In the genomic region with DNA sequence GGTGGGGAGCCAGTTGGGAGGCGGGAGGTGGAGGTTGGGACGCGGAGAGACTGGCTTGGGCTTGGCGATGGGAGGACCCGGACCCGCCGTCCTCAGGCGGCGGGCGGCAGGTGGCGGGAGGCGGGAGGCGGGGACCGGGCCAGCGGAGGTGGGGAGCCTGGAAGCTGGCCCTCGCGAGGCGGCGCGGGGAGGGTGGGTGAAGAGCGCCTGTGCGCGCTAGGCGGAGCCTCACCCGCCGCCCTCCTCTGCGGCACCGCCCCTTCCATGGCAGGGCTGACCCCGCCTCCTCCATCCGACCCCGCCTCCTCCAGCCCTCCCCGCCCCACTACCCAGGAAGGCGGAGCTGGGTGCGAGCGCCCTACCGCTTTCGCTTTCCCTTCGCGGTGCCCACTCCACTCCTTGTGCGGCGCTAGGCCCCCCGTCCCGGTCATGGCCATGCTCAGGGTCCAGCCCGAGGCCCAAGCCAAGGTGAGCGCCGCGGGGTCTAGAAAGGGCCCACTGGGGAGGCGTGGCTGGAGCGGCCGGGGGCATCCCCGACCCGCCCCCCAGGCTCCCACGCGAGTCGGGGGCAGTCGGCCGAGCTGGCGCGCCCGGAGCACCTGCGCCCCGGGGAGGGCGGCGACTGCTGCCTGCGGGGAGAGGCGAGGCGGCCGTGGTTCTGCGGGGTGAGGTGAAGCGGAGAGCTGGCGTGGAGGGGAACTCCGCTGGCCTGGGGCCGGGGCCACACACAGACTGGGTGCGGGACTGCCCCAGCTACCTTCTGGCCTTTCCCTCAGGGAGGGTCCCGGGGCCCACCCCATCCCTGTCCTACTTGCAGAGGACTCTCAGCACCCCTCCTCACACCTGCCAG, we compare ENCODE assay signal across 8 cellular contexts. TPM values are rescaled to one million over a fixed set of nuclear protein-coding genes. Genes with fewer than 3 reads are reported as not detected.
DNase-seq lines count a peak whose midpoint lies in the region; ATAC-seq and TF ChIP-seq lines count a peak whose summit lies in the region.

PSME1 (plus strand) TSS at position 361 of the 850 bp plus-strand sequence; CDS start at position 430, 69 bp downstream.

- H3K9ac ChIP-seq in KMS-11 = peak within 1 kb of the TSS; percentile 79

- H3K4me2 ChIP-seq in KMS-11 = peak within 1 kb of the TSS; percentile 68

- peaks cover 7% of the 10 kb centered on the region; the same call in 1 of the 2 replicates for H3K79me2 ChIP-seq in KMS-11 (ENCODE audit: insufficient read depth, low read depth)

- peak within 1 kb of the TSS; percentile 39; the same call in 1 of the 2 replicates for H3K27ac ChIP-seq in KMS-11
- H3K27ac ChIP-seq in Panc1 (ENCODE audit: low read length) = peak within 1 kb of the TSS; percentile 81
- H3K27ac ChIP-seq in esophagus squamous epithelium = peak within 1 kb of the TSS; percentile 95 to 98 (median 96)

- ATAC-seq in GM21723 (IDR thresholded peaks at IDR 0.05; ENCODE audit: unreplicated experiment) = peak; percentile 76
- peak; percentile 93 for ATAC-seq in Panc1
- peak; percentile 94 to 97 for ATAC-seq in activated T-cell treated with anti-CD3 and anti-CD28 coated beads, Interleukin-2, amount 50 U/mL, for 72 hours (replicated peaks in 1 of 2)
- ATAC-seq in naive B cell (ENCODE audit: low read depth in 2 of 2) = peak; percentile 84 to 89
- peak; percentile 97 for ATAC-seq in stimulated activated memory B cell treated with anti-CD40 and anti-IgM and Interleukin-4, amounts not matched to agents 10 μg/mL and 1 μg/mL and 100 μg/mL, for 72 hours

- peak in 2 of 4 donors; percentile 33 to 71 for TF ChIP-seq POLR2A in esophagus squamous epithelium (IDR thresholded peaks at IDR 0.05)

- peak within 1 kb of the TSS; percentile 92 to 95 for H3K4me3 Mint-ChIP-seq in activated T-cell treated with anti-CD3 and anti-CD28 coated beads, Interleukin-2, amount 50 U/mL, for 72 hours
- H3K4me3 Mint-ChIP-seq in naive B cell = peak within 1 kb of the TSS; percentile 87 to 99 (median 94)
- H3K4me3 Mint-ChIP-seq in stimulated activated memory B cell treated with anti-CD40 and anti-IgM and Interleukin-4, amounts not matched to agents 10 μg/mL and 1 μg/mL and 100 μg/mL, for 72 hours = peak within 1 kb of the TSS; percentile 86

- peak within 1 kb of the TSS; percentile 91 for H3K27ac Mint-ChIP-seq in activated T-cell treated with anti-CD3 and anti-CD28 coated beads, Interleukin-2, amount 50 U/mL, for 72 hours
- peak within 1 kb of the TSS; percentile 96 to 98 (median 98) for H3K27ac Mint-ChIP-seq in naive B cell
- H3K27ac Mint-ChIP-seq in stimulated activated memory B cell treated with anti-CD40 and anti-IgM and Interleukin-4, amounts not matched to agents 10 μg/mL and 1 μg/mL and 100 μg/mL, for 72 hours = peak within 1 kb of the TSS; percentile 82

- H3K9me3 ChIP-seq in Panc1 (ENCODE audit: control insufficient read depth, insufficient read depth, low read depth, low read length) (no peaks in the 10 kb centered on the region), esophagus squamous epithelium (no peaks in the 10 kb centered on the region)

- 0% methylated on average over 14 to 15 of the region's 75 CpGs for WGBS in esophagus squamous epithelium, 2 donors

- peak within 1 kb of the TSS; percentile 90; the same call in 1 of the 2 replicates for H2AFZ ChIP-seq in KMS-11 (ENCODE audit: low read depth)

- H3K36me3 Mint-ChIP-seq in activated T-cell treated with anti-CD3 and anti-CD28 coated beads, Interleukin-2, amount 50 U/mL, for 72 hours (ENCODE audit: insufficient read depth in 2 of 2) = peaks cover 11 to 21% of the 10 kb centered on the region in 2 donors
- H3K36me3 Mint-ChIP-seq in naive B cell = peaks cover 0 to 9% of the 10 kb centered on the region in 2 donors
- H3K36me3 Mint-ChIP-seq in stimulated activated memory B cell treated with anti-CD40 and anti-IgM and Interleukin-4, amounts not matched to agents 10 μg/mL and 1 μg/mL and 100 μg/mL, for 72 hours = peaks cover 25% of the 10 kb centered on the region

- H3K4me1 Mint-ChIP-seq in activated T-cell treated with anti-CD3 and anti-CD28 coated beads, Interleukin-2, amount 50 U/mL, for 72 hours (ENCODE audit: low read depth) = peaks cover 61% of the 10 kb centered on the region
- peaks cover 47 to 60% (median 52%) of the 10 kb centered on the region in 3 donors for H3K4me1 Mint-ChIP-seq in naive B cell
- H3K4me1 Mint-ChIP-seq in stimulated activated memory B cell treated with anti-CD40 and anti-IgM and Interleukin-4, amounts not matched to agents 10 μg/mL and 1 μg/mL and 100 μg/mL, for 72 hours = peaks cover 62% of the 10 kb centered on the region

- no peaks in the 10 kb centered on the region for H3K9me3 Mint-ChIP-seq in activated T-cell treated with anti-CD3 and anti-CD28 coated beads, Interleukin-2, amount 50 U/mL, for 72 hours
- H3K9me3 Mint-ChIP-seq in naive B cell = no peaks in the 10 kb centered on the region
- H3K9me3 Mint-ChIP-seq in stimulated activated memory B cell treated with anti-CD40 and anti-IgM and Interleukin-4, amounts not matched to agents 10 μg/mL and 1 μg/mL and 100 μg/mL, for 72 hours = no peaks in the 10 kb centered on the region

- H3K4me1 ChIP-seq in KMS-11 (ENCODE audit: low read depth, poor library complexity, severe bottlenecking) (peaks cover 15% of the 10 kb centered on the region), Panc1 (ENCODE audit: control insufficient read depth, insufficient read depth, low read length) (peaks cover 30% of the 10 kb centered on the region), esophagus squamous epithelium (peaks cover 31 to 73% (median 41%) of the 10 kb centered on the region in 3 donors)

- CTCF ChIA-PET in Panc1 (lab: Charles Lee) = interaction anchor here (0.7 to 0.9 kb wide), 3 partner anchors 21 to 39 kb away, joined by 3 to 4 read pairs (median 3); partner anchors contain the start of genes DCAF11, IRF9 and NRL

- DNase-seq in DMS53 (lab: John Stamatoyannopoulos, UW) (peak; percentile 95), Panc1 (ENCODE audit: low read depth, low spot score) (no peak), esophagus squamous epithelium (lab: John Stamatoyannopoulos, UW) (peak; percentile 57), naive B cell (peak; percentile 92)
- peak; percentile 95 to 97 for DNase-seq in activated T-cell treated with anti-CD3 and anti-CD28 coated beads, Interleukin-2, amount 50 U/mL, for 72 hours

- H3K36me3 ChIP-seq in KMS-11 (ENCODE audit: insufficient read depth) (no peaks in the 10 kb centered on the region), Panc1 (ENCODE audit: control insufficient read depth, insufficient read depth, low read length) (no peaks in the 10 kb centered on the region; the same call in 1 of the 2 replicates), esophagus squamous epithelium (peaks cover 17 to 27% (median 17%) of the 10 kb centered on the region in 3 donors)

- no peaks in the 10 kb centered on the region for H4K20me1 ChIP-seq in KMS-11 (ENCODE audit: insufficient read depth)

- no TSS peak for BruUV-seq in Panc1 (replicated peaks; lab: Mats Ljungman, UMichigan)

- TF ChIP-seq CTCF in KMS-11 (conservative IDR thresholded peaks at IDR 0.05; ENCODE audit: low read depth, low read length) (no peak), Panc1 (IDR thresholded peaks at IDR 0.05) (no peak), esophagus squamous epithelium (IDR thresholded peaks at IDR 0.05) (peak in 2 of 6 experiments; percentile 16 to 18)

- in situ Hi-C loops in Panc1 (cut with HindIII; ENCODE audit: low pct_unique_long_range_greater_than_20kb, low sequenced_read_pairs) = no loop called here

- POLR2A ChIA-PET in Panc1 (lab: Charles Lee) = interaction anchor here (0.6 to 0.7 kb wide), 6 partner anchors 15 to 129 kb away, joined by 3 to 24 read pairs (median 4); partner anchors contain the start of genes DCAF11 and NRL

- H3K4me3 ChIP-seq in KMS-11 (IDR thresholded peaks at IDR 0.05; ENCODE audit: insufficient read depth, low read depth, low read length) (no peak within 1 kb of the TSS), Panc1 (ENCODE audit: low read depth in 2 of 2, low read length in 2 of 2) (peak within 1 kb of the TSS; percentile 68 to 81), esophagus squamous epithelium (peak within 1 kb of the TSS; percentile 77 to 100 (median 88))

- no peaks in the 10 kb centered on the region for H3K27me3 Mint-ChIP-seq in activated T-cell treated with anti-CD3 and anti-CD28 coated beads, Interleukin-2, amount 50 U/mL, for 72 hours (ENCODE audit: low read depth)
- H3K27me3 Mint-ChIP-seq in naive B cell = no peaks in the 10 kb centered on the region
- no peaks in the 10 kb centered on the region for H3K27me3 Mint-ChIP-seq in stimulated activated memory B cell treated with anti-CD40 and anti-IgM and Interleukin-4, amounts not matched to agents 10 μg/mL and 1 μg/mL and 100 μg/mL, for 72 hours

- no peaks in the 10 kb centered on the region for H3K27me3 ChIP-seq in KMS-11 (ENCODE audit: insufficient read depth, low read depth)
- H3K27me3 ChIP-seq in Panc1 (ENCODE audit: control insufficient read depth, insufficient read depth, low read length) = no peaks in the 10 kb centered on the region
- H3K27me3 ChIP-seq in esophagus squamous epithelium = no peaks in the 10 kb centered on the region

- intact Hi-C loops in Panc1 (cut with micrococcal nuclease; ENCODE audit: unreplicated experiment) (no loop called here), esophagus squamous epithelium (cut with DNase I) (no loop called here)

RNA-seq across cellular contexts. Expression of gene PSME1, which starts in this region (rescaled TPM):
- total RNA-seq in Panc1 (2021; ENCODE audit: unreplicated experiment) = 130 TPM
- 132 TPM for polyA plus RNA-seq in Panc1 (2012; ENCODE audit: insufficient read length)
- 100 to 1,000 TPM; 342 to 378 TPM for total RNA-seq in activated T-cell treated with anti-CD3 and anti-CD28 coated beads, Interleukin-2, amount 50 U/mL, for 72 hours
- total RNA-seq in esophagus squamous epithelium = 100 to 1,000 TPM; 100 to 256 (median 116) TPM
- 100 to 1,000 TPM; 704 to 932 (median 769) TPM for polyA plus RNA-seq in naive B cell (ENCODE audit: low read depth in 6 of 6)

Comparison
In these comparisons a context has a peak if more than half of its experiments do, and no peak if none do; other contexts are left out.
1. H3K27ac ChIP-seq: peak in every context shown above with its lines; median percentile 96 in esophagus squamous epithelium; 81 in Panc1; 39 in KMS-11.